ENCODE assay signal across 1 cellular context in genomic region chr21:45410865-45411809, GRCh38.
TF ChIP-seq lines count a peak whose summit lies in the region.

No MANE protein-coding gene starts in this region.

TF ChIP-seq in K562, 482 proteins besides CTCF, POLR2A, EP300 and RAD21 (continued from another document):
- 0 out of 4 replicates have a peak, but pooled peaks of 1 of the 2 experiments have one; percentile 37 for TF ChIP-seq SRF (CRISPR knock-in tag; IDR thresholded peaks at IDR 0.05)
- TF ChIP-seq PHB (CRISPR knock-in tag; IDR thresholded peaks at IDR 0.05) = no peak
- TF ChIP-seq, protein P1, sequence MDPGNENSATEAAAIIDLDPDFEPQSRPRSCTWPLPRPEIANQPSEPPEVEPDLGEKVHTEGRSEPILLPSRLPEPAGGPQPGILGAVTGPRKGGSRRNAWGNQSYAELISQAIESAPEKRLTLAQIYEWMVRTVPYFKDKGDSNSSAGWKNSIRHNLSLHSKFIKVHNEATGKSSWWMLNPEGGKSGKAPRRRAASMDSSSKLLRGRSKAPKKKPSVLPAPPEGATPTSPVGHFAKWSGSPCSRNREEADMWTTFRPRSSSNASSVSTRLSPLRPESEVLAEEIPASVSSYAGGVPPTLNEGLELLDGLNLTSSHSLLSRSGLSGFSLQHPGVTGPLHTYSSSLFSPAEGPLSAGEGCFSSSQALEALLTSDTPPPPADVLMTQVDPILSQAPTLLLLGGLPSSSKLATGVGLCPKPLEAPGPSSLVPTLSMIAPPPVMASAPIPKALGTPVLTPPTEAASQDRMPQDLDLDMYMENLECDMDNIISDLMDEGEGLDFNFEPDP (CRISPR knock-in tag; IDR thresholded peaks at IDR 0.05) = no peak
- TF ChIP-seq FOXP1 (CRISPR knock-in tag; IDR thresholded peaks at IDR 0.05) = no peak
- TF ChIP-seq CTCFL (IDR thresholded peaks at IDR 0.05; ENCODE audit: borderline replicate concordance, insufficient read depth, low read depth, low read length, poor library complexity, severe bottlenecking) = no peak
- TF ChIP-seq SOX6 (IDR thresholded peaks at IDR 0.05) = peak; percentile 95
- TF ChIP-seq C11orf30 (IDR thresholded peaks at IDR 0.05; ENCODE audit: low read depth) = peak; percentile 66; the same call in 1 of the 2 replicates
- TF ChIP-seq TCFL5 (CRISPR knock-in tag; conservative IDR thresholded peaks at IDR 0.05) = 0 out of 2 replicates have a peak, but pooled peaks have one; percentile 54
- TF ChIP-seq SMAD2 (IDR thresholded peaks at IDR 0.05; ENCODE audit: low read depth, low read length) = no peak
- TF ChIP-seq, protein P2, sequence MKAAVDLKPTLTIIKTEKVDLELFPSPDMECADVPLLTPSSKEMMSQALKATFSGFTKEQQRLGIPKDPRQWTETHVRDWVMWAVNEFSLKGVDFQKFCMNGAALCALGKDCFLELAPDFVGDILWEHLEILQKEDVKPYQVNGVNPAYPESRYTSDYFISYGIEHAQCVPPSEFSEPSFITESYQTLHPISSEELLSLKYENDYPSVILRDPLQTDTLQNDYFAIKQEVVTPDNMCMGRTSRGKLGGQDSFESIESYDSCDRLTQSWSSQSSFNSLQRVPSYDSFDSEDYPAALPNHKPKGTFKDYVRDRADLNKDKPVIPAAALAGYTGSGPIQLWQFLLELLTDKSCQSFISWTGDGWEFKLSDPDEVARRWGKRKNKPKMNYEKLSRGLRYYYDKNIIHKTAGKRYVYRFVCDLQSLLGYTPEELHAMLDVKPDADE (conservative IDR thresholded peaks at IDR 0.05; ENCODE audit: control insufficient read depth, low read depth, low read length) = peak; percentile 94
- TF ChIP-seq HDAC6 (IDR thresholded peaks at IDR 0.05; ENCODE audit: low read depth, low read length) = no peak
- TF ChIP-seq, protein P3, sequence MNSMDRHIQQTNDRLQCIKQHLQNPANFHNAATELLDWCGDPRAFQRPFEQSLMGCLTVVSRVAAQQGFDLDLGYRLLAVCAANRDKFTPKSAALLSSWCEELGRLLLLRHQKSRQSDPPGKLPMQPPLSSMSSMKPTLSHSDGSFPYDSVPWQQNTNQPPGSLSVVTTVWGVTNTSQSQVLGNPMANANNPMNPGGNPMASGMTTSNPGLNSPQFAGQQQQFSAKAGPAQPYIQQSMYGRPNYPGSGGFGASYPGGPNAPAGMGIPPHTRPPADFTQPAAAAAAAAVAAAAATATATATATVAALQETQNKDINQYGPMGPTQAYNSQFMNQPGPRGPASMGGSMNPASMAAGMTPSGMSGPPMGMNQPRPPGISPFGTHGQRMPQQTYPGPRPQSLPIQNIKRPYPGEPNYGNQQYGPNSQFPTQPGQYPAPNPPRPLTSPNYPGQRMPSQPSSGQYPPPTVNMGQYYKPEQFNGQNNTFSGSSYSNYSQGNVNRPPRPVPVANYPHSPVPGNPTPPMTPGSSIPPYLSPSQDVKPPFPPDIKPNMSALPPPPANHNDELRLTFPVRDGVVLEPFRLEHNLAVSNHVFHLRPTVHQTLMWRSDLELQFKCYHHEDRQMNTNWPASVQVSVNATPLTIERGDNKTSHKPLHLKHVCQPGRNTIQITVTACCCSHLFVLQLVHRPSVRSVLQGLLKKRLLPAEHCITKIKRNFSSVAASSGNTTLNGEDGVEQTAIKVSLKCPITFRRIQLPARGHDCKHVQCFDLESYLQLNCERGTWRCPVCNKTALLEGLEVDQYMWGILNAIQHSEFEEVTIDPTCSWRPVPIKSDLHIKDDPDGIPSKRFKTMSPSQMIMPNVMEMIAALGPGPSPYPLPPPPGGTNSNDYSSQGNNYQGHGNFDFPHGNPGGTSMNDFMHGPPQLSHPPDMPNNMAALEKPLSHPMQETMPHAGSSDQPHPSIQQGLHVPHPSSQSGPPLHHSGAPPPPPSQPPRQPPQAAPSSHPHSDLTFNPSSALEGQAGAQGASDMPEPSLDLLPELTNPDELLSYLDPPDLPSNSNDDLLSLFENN (IDR thresholded peaks at IDR 0.05; ENCODE audit: low read depth in 2 of 2, low read length in 2 of 2) = peak in 1 of 2 experiments; percentile 97; a peak in 2 of 4 replicates
- TF ChIP-seq, protein P4, sequence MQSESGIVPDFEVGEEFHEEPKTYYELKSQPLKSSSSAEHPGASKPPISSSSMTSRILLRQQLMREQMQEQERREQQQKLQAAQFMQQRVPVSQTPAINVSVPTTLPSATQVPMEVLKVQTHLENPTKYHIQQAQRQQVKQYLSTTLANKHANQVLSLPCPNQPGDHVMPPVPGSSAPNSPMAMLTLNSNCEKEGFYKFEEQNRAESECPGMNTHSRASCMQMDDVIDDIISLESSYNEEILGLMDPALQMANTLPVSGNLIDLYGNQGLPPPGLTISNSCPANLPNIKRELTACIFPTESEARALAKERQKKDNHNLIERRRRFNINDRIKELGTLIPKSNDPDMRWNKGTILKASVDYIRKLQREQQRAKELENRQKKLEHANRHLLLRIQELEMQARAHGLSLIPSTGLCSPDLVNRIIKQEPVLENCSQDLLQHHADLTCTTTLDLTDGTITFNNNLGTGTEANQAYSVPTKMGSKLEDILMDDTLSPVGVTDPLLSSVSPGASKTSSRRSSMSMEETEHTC (IDR thresholded peaks at IDR 0.05) = peak; percentile 92
- peak; percentile 30; the same call in 1 of the 2 replicates for TF ChIP-seq PHF8 (IDR thresholded peaks at IDR 0.05; ENCODE audit: borderline replicate concordance, low read length)
- TF ChIP-seq ZEB2 (IDR thresholded peaks at IDR 0.05) = no peak
- TF ChIP-seq SAFB (IDR thresholded peaks at IDR 0.05; ENCODE audit: borderline replicate concordance, low read depth, low read length) = no peak
- no peak for TF ChIP-seq ZNF174 (CRISPR knock-in tag; IDR thresholded peaks at IDR 0.05)
- TF ChIP-seq, protein P5, sequence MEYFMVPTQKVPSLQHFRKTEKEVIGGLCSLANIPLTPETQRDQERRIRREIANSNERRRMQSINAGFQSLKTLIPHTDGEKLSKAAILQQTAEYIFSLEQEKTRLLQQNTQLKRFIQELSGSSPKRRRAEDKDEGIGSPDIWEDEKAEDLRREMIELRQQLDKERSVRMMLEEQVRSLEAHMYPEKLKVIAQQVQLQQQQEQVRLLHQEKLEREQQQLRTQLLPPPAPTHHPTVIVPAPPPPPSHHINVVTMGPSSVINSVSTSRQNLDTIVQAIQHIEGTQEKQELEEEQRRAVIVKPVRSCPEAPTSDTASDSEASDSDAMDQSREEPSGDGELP (CRISPR knock-in tag; IDR thresholded peaks at IDR 0.05; ENCODE audit: borderline replicate concordance) = peak; percentile 92
- TF ChIP-seq HLTF (IDR thresholded peaks at IDR 0.05) = 0 out of 2 replicates have a peak, but pooled peaks have one; percentile 57
- TF ChIP-seq SMARCE1 (IDR thresholded peaks at IDR 0.05) = peak; percentile 92
- TF ChIP-seq FOS (IDR thresholded peaks at IDR 0.05; ENCODE audit: extremely low read depth, insufficient read length) = no peak
- peak; percentile 49; the same call in 1 of the 2 replicates for TF ChIP-seq SPI1 (IDR thresholded peaks at IDR 0.05; ENCODE audit: borderline replicate concordance, low read depth, low read length)
- TF ChIP-seq MEIS2 (IDR thresholded peaks at IDR 0.05; ENCODE audit: partially characterized antibody) = peak; percentile 81
- TF ChIP-seq, protein P6, sequence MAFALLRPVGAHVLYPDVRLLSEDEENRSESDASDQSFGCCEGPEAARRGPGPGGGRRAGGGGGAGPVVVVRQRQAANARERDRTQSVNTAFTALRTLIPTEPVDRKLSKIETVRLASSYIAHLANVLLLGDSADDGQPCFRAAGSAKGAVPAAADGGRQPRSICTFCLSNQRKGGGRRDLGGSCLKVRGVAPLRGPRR (CRISPR knock-in tag; IDR thresholded peaks at IDR 0.05) = no peak
- TF ChIP-seq POLR2B (IDR thresholded peaks at IDR 0.05; ENCODE audit: low read depth, partially characterized antibody) = no peak
- TF ChIP-seq ZNF212 (CRISPR knock-in tag; IDR thresholded peaks at IDR 0.05) = no peak
- TF ChIP-seq, protein P7, sequence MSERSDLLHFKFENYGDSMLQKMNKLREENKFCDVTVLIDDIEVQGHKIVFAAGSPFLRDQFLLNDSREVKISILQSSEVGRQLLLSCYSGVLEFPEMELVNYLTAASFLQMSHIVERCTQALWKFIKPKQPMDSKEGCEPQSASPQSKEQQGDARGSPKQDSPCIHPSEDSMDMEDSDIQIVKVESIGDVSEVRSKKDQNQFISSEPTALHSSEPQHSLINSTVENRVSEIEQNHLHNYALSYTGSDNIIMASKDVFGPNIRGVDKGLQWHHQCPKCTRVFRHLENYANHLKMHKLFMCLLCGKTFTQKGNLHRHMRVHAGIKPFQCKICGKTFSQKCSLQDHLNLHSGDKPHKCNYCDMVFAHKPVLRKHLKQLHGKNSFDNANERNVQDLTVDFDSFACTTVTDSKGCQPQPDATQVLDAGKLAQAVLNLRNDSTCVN (CRISPR knock-in tag; IDR thresholded peaks at IDR 0.05) = no peak
- TF ChIP-seq GTF2A2 (tag; IDR thresholded peaks at IDR 0.05) = 0 out of 2 replicates have a peak, but pooled peaks have one; percentile 31
- TF ChIP-seq, protein P8, sequence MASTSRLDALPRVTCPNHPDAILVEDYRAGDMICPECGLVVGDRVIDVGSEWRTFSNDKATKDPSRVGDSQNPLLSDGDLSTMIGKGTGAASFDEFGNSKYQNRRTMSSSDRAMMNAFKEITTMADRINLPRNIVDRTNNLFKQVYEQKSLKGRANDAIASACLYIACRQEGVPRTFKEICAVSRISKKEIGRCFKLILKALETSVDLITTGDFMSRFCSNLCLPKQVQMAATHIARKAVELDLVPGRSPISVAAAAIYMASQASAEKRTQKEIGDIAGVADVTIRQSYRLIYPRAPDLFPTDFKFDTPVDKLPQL (IDR thresholded peaks at IDR 0.05; ENCODE audit: extremely low read depth, insufficient read length) = no peak
- no peak for TF ChIP-seq MYBL2 (IDR thresholded peaks at IDR 0.05; ENCODE audit: low read depth)
- no peak for TF ChIP-seq MYBL2 (CRISPR knock-in tag; IDR thresholded peaks at IDR 0.05; ENCODE audit: borderline replicate concordance)
- no peak for TF ChIP-seq EZH2 (IDR thresholded peaks at IDR 0.05; ENCODE audit: borderline replicate concordance, low read depth, low read length)
- TF ChIP-seq CCNT2 (IDR thresholded peaks at IDR 0.05; ENCODE audit: borderline replicate concordance, extremely low read depth, insufficient read length, low read depth, low read length) = peak; percentile 99
- peak; percentile 67 for TF ChIP-seq GABPB1 (CRISPR knock-in tag; IDR thresholded peaks at IDR 0.05)
- 0 out of 2 replicates have a peak, but pooled peaks have one; percentile 57 for TF ChIP-seq ESRRA (IDR thresholded peaks at IDR 0.05; ENCODE audit: borderline replicate concordance, low read depth)
- no peak for TF ChIP-seq ZNF79 (CRISPR knock-in tag; IDR thresholded peaks at IDR 0.05; ENCODE audit: low read depth)
- 0 out of 2 replicates have a peak, but pooled peaks have one; percentile 8 for TF ChIP-seq THRB (CRISPR knock-in tag; conservative IDR thresholded peaks at IDR 0.05)
- TF ChIP-seq SETDB1 (IDR thresholded peaks at IDR 0.05; ENCODE audit: low read length) = no peak
- TF ChIP-seq NONO (IDR thresholded peaks at IDR 0.05; ENCODE audit: low read depth in 2 of 2, low read length in 1 of 2) = peak in 1 of 2 experiments; percentile 92; a peak in 2 of 4 replicates
- TF ChIP-seq PHB2 (IDR thresholded peaks at IDR 0.05; ENCODE audit: low read depth) = peak; percentile 86
- TF ChIP-seq CC2D1A (IDR thresholded peaks at IDR 0.05) = peak; percentile 93; the same call in 1 of the 2 replicates
- TF ChIP-seq NFE2L1 (tag; IDR thresholded peaks at IDR 0.05; ENCODE audit: borderline replicate concordance, low read depth) = no peak
- no peak for TF ChIP-seq ZNF354B (CRISPR knock-in tag; IDR thresholded peaks at IDR 0.05)
- TF ChIP-seq BRCA1 (IDR thresholded peaks at IDR 0.05) = no peak
- TF ChIP-seq BRCA1 (CRISPR knock-in tag; IDR thresholded peaks at IDR 0.05) = no peak
- peak; percentile 87 for TF ChIP-seq JUND (IDR thresholded peaks at IDR 0.05; ENCODE audit: borderline replicate concordance, low read depth, low read length)
- TF ChIP-seq JUND (tag; IDR thresholded peaks at IDR 0.05; ENCODE audit: borderline replicate concordance, low read depth, low read length) = peak; percentile 74; the same call in 1 of the 3 replicates
- TF ChIP-seq NCOR1 (IDR thresholded peaks at IDR 0.05) = peak; percentile 98
- peak; percentile 98 for TF ChIP-seq TAL1 (IDR thresholded peaks at IDR 0.05)
- peak; percentile 95 for TF ChIP-seq ZNF584 (CRISPR knock-in tag; IDR thresholded peaks at IDR 0.05; ENCODE audit: low read depth)
- peak; percentile 90 for TF ChIP-seq KDM2B (CRISPR knock-in tag; IDR thresholded peaks at IDR 0.05)
- no peak for TF ChIP-seq KAT8 (IDR thresholded peaks at IDR 0.05; ENCODE audit: low read depth)
